In the genomic region with DNA sequence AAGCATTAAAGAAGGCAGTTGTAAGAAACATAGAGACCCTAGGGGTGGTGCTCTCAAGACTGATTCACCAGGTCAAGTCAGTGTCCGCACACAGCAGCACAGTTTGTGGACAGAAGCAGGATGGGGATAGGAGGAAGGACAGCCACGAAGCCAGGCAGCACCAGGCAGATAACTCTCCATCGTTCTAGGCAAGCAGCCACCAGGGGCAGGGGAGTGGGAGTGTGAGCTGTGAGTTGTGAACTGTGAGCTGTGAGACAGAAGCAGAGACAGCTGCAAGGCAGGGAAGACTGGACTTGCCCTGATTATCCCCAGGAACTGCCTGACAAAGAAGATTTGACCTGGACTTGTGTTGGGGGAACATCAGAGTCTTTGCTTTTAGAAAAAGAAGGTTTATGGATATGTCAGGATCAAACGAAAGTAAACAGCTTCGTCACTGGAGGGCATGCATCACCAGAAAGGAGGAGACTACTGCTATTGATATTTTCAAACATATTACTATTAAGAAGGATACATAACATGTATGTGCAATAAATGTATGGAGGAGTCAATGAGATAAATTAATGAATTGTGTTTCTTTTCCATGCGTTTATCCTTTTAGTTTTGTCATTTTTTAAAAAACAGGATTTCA, we compare ENCODE assay signal across 14 cellular contexts.
DNase-seq lines count a peak whose midpoint lies in the region; ATAC-seq, FAIRE-seq and TF ChIP-seq lines count a peak whose summit lies in the region.
"Had no signal": no experiment of that assay in that cellular context is flagged by ENCODE, and none has a peak within 500 bp of the region (broad histone marks: within the 10 kb centered on the region; RNA-seq: fewer than 3 reads in every experiment).

No MANE protein-coding gene starts in this region.

- H3K4me2 ChIP-seq in skeletal muscle satellite cell (ENCODE audit: low read length), result peak overlapping the region; percentile 51

- H3K36me3 Mint-ChIP-seq in glutamatergic neuron (ENCODE audit: unreplicated experiment), result peaks cover 7% of the 10 kb centered on the region

- FAIRE-seq in kidney (lab: Jason Lieb, UNC), result no peak

- peak; percentile 95 for ATAC-seq in SK-N-SH treated with all-trans-retinoic acid at 6 μM for 48 hours
- ATAC-seq: naive thymus-derived CD4-positive, alpha-beta T cell had no signal

- peaks cover 6% of the 10 kb centered on the region for H3K4me1 Mint-ChIP-seq in glutamatergic neuron (ENCODE audit: low read depth, unreplicated experiment)
- H3K4me1 Mint-ChIP-seq: activated CD4-positive, alpha-beta T cell treated with anti-CD3 and anti-CD28 coated beads, Interleukin-2, amount 10 ng/mL, durations not matched to agents 7 days and 5 days; central memory CD8-positive, alpha-beta T cell; immature natural killer cell; naive thymus-derived CD4-positive, alpha-beta T cell had no signal

- intact Hi-C loops in kidney (cut with DNase I), result no loop called here

- TF ChIP-seq CTCF in glutamatergic neuron (IDR thresholded peaks at IDR 0.05; ENCODE audit: partially characterized antibody, unreplicated experiment) (no peak), kidney (IDR thresholded peaks at IDR 0.05; ENCODE audit: borderline replicate concordance, extremely low read depth, insufficient read depth) (no peak)

- H3K9me3 Mint-ChIP-seq in glutamatergic neuron (ENCODE audit: unreplicated experiment), result no peaks in the 10 kb centered on the region

- no peaks in the 10 kb centered on the region for H3K9me3 ChIP-seq in skeletal muscle satellite cell (replicated peaks; ENCODE audit: low read length)
- H3K9me3 ChIP-seq in kidney (ENCODE audit: control insufficient read depth in 1 of 2, low read length in 2 of 2), result no peaks in the 10 kb centered on the region
- H3K9me3 ChIP-seq: MG63 had no signal

- H3K4me3 ChIP-seq in skeletal muscle satellite cell (ENCODE audit: low read length) (no peak overlapping the region), kidney (ENCODE audit: low read length in 2 of 2) (no peak overlapping the region)
- H3K4me3 ChIP-seq: MG63 had no signal

- no peak overlapping the region for H3K4me3 Mint-ChIP-seq in glutamatergic neuron (ENCODE audit: unreplicated experiment)
- H3K4me3 Mint-ChIP-seq: activated CD4-positive, alpha-beta T cell treated with anti-CD3 and anti-CD28 coated beads, Interleukin-2, amount 10 ng/mL, durations not matched to agents 7 days and 5 days; central memory CD8-positive, alpha-beta T cell; immature natural killer cell; naive thymus-derived CD4-positive, alpha-beta T cell had no signal

- H3K4me1 ChIP-seq in skeletal muscle satellite cell (ENCODE audit: control insufficient read depth, insufficient read depth, low read length), result peaks cover 12% of the 10 kb centered on the region
- no peaks in the 10 kb centered on the region for H3K4me1 ChIP-seq in kidney (ENCODE audit: control insufficient read depth in 1 of 2, insufficient read depth in 1 of 2, low read depth in 1 of 2, low read length in 2 of 2)

- H3K27me3 ChIP-seq in skeletal muscle satellite cell (ENCODE audit: control insufficient read depth, insufficient read depth, low read length), result no peaks in the 10 kb centered on the region
- H3K27me3 ChIP-seq: MG63 had no signal

- H3K9ac ChIP-seq in skeletal muscle satellite cell (ENCODE audit: low read depth, low read length) (peak overlapping the region; percentile 16), kidney (ENCODE audit: low read length in 2 of 2) (no peak overlapping the region)

- DNase-seq in NCI-H82 (lab: John Stamatoyannopoulos, UW) (peak; percentile 51), NCI-H82 treated with DMSO at 0.1 percent for 48 hours (lab: John Stamatoyannopoulos, UW; ENCODE audit: unreplicated experiment) (no peak), glutamatergic neuron (peak; percentile 65), kidney (no peak), HuH-7.5 (ENCODE audit: low spot score) (no peak)
- DNase-seq in effector CD8-positive, alpha-beta T cell (lab: John Stamatoyannopoulos, UW), result no peak
- DNase-seq: activated CD4-positive, alpha-beta T cell treated with anti-CD3 and anti-CD28 coated beads, Interleukin-2, amount 10 ng/mL, durations not matched to agents 7 days and 5 days; immature natural killer cell; MG63; naive thymus-derived CD4-positive, alpha-beta T cell; NCI-H69 had no signal

- H3K27ac Mint-ChIP-seq in glutamatergic neuron (ENCODE audit: unreplicated experiment), result peak overlapping the region; percentile 57
- H3K27ac Mint-ChIP-seq: activated CD4-positive, alpha-beta T cell treated with anti-CD3 and anti-CD28 coated beads, Interleukin-2, amount 10 ng/mL, durations not matched to agents 7 days and 5 days; immature natural killer cell had no signal

- no peaks in the 10 kb centered on the region for H3K36me3 ChIP-seq in skeletal muscle satellite cell (ENCODE audit: insufficient read depth, low read length)
- H3K36me3 ChIP-seq in kidney (ENCODE audit: control insufficient read depth in 1 of 2, insufficient read depth in 2 of 2, low read length in 2 of 2), result no peaks in the 10 kb centered on the region
- H3K36me3 ChIP-seq: MG63 had no signal

- H3K27me3 Mint-ChIP-seq in glutamatergic neuron (ENCODE audit: unreplicated experiment), result peaks cover 1% of the 10 kb centered on the region
- H3K27me3 Mint-ChIP-seq: activated CD4-positive, alpha-beta T cell treated with anti-CD3 and anti-CD28 coated beads, Interleukin-2, amount 10 ng/mL, durations not matched to agents 7 days and 5 days; central memory CD8-positive, alpha-beta T cell had no signal

- H3K27ac ChIP-seq in kidney (ENCODE audit: low read depth in 2 of 2, low read length in 2 of 2), result no peak overlapping the region

TF ChIP-seq in SK-N-SH treated with all-trans-retinoic acid at 6 μM for 48 hours, 23 proteins besides CTCF, POLR2A, EP300 and RAD21:
- TF ChIP-seq GLIS3 (CRISPR knock-in tag; IDR thresholded peaks at IDR 0.05) (no peak), TOX (CRISPR knock-in tag; IDR thresholded peaks at IDR 0.05; ENCODE audit: borderline replicate concordance) (no peak), ARNTL (CRISPR knock-in tag; IDR thresholded peaks at IDR 0.05; ENCODE audit: borderline replicate concordance, low read depth) (no peak), OSR1 (CRISPR knock-in tag; IDR thresholded peaks at IDR 0.05) (no peak), ISL1 (CRISPR knock-in tag; IDR thresholded peaks at IDR 0.05) (no peak), TCF4 (CRISPR knock-in tag; IDR thresholded peaks at IDR 0.05; ENCODE audit: borderline replicate concordance) (no peak), CSDC2 (CRISPR knock-in tag; IDR thresholded peaks at IDR 0.05) (no peak), ESRRG (CRISPR knock-in tag; IDR thresholded peaks at IDR 0.05) (no peak), PPARA (CRISPR knock-in tag; IDR thresholded peaks at IDR 0.05; ENCODE audit: borderline replicate concordance) (no peak), BACH2 (CRISPR knock-in tag; IDR thresholded peaks at IDR 0.05; ENCODE audit: borderline replicate concordance) (no peak), SNAI2 (CRISPR knock-in tag; IDR thresholded peaks at IDR 0.05) (no peak), ZC3H10 (CRISPR knock-in tag; IDR thresholded peaks at IDR 0.05) (no peak)
- TF ChIP-seq, protein P1, sequence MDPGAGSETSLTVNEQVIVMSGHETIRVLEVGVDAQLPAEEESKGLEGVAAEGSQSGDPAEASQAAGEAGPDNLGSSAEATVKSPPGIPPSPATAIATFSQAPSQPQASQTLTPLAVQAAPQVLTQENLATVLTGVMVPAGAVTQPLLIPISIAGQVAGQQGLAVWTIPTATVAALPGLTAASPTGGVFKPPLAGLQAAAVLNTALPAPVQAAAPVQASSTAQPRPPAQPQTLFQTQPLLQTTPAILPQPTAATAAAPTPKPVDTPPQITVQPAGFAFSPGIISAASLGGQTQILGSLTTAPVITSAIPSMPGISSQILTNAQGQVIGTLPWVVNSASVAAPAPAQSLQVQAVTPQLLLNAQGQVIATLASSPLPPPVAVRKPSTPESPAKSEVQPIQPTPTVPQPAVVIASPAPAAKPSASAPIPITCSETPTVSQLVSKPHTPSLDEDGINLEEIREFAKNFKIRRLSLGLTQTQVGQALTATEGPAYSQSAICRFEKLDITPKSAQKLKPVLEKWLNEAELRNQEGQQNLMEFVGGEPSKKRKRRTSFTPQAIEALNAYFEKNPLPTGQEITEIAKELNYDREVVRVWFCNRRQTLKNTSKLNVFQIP (CRISPR knock-in tag; IDR thresholded peaks at IDR 0.05; ENCODE audit: borderline replicate concordance, low read depth), result no peak
- TF ChIP-seq, protein P2, sequence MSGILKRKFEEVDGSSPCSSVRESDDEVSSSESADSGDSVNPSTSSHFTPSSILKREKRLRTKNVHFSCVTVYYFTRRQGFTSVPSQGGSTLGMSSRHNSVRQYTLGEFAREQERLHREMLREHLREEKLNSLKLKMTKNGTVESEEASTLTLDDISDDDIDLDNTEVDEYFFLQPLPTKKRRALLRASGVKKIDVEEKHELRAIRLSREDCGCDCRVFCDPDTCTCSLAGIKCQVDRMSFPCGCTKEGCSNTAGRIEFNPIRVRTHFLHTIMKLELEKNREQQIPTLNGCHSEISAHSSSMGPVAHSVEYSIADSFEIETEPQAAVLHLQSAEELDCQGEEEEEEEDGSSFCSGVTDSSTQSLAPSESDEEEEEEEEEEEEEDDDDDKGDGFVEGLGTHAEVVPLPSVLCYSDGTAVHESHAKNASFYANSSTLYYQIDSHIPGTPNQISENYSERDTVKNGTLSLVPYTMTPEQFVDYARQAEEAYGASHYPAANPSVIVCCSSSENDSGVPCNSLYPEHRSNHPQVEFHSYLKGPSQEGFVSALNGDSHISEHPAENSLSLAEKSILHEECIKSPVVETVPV (CRISPR knock-in tag; IDR thresholded peaks at IDR 0.05), result no peak
- TF ChIP-seq, protein P3, sequence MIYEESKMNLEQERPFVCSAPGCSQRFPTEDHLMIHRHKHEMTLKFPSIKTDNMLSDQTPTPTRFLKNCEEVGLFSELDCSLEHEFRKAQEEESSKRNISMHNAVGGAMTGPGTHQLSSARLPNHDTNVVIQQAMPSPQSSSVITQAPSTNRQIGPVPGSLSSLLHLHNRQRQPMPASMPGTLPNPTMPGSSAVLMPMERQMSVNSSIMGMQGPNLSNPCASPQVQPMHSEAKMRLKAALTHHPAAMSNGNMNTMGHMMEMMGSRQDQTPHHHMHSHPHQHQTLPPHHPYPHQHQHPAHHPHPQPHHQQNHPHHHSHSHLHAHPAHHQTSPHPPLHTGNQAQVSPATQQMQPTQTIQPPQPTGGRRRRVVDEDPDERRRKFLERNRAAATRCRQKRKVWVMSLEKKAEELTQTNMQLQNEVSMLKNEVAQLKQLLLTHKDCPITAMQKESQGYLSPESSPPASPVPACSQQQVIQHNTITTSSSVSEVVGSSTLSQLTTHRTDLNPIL (CRISPR knock-in tag; IDR thresholded peaks at IDR 0.05; ENCODE audit: low read depth), result no peak

Comparison
In these comparisons a context has a peak if more than half of its experiments do, and no peak if none do; other contexts are left out.
1. DNase-seq: peak in NCI-H82 (single experiment) and glutamatergic neuron (single experiment); none in NCI-H82 treated with DMSO at 0.1 percent for 48 hours (single experiment), effector CD8-positive, alpha-beta T cell (single experiment), kidney (single experiment) and HuH-7.5 (single experiment).